In genomic region chr22:35971418-35972119, GRCh38 we compare ENCODE assay signal across 9 cellular contexts. TPM values are rescaled to one million over a fixed set of nuclear protein-coding genes. Genes with fewer than 3 reads are reported as not detected.
DNase-seq lines count a peak whose midpoint lies in the region; ATAC-seq and TF ChIP-seq lines count a peak whose summit lies in the region.
"Had no signal": no experiment of that assay in that cellular context is flagged by ENCODE, and none has a peak within 500 bp of the region (broad histone marks: within the 10 kb centered on the region; RNA-seq: fewer than 3 reads in every experiment).

No MANE protein-coding gene starts in this region.

- peak; percentile 9 for DNase-seq in COLO668 (lab: John Stamatoyannopoulos, UW; ENCODE audit: unreplicated experiment)
- DNase-seq in NCI-H2029 (lab: John Stamatoyannopoulos, UW): peak; percentile 42
- no peak for DNase-seq in esophagus muscularis mucosa (ENCODE audit: extremely low spot score)
- DNase-seq in prostate gland (ENCODE audit: low spot score): no peak
- no peak for DNase-seq in H7
- DNase-seq in posterior vena cava (ENCODE audit: low spot score): no peak
- no peak for DNase-seq in NCI-H774 (lab: John Stamatoyannopoulos, UW)
- DNase-seq: activated gamma-delta T cell treated with Interleukin-2 at 50 U/mL for 16 hours had no signal

- H3K4me3 ChIP-seq in esophagus muscularis mucosa (no peak overlapping the region), prostate gland (no peak overlapping the region), H7 (ENCODE audit: insufficient read depth, low read depth, low read length) (no peak overlapping the region)

- TF ChIP-seq CTCF in esophagus muscularis mucosa (IDR thresholded peaks at IDR 0.05) (no peak), prostate gland (IDR thresholded peaks at IDR 0.05) (no peak)

- H3K4me1 ChIP-seq in esophagus muscularis mucosa (peaks cover 48 to 89% (median 73%) of the 10 kb centered on the region in 4 donors), prostate gland (replicated peaks) (peaks cover 26% of the 10 kb centered on the region)

- 22% methylated on average over 3 of the region's 3 CpGs for WGBS in esophagus muscularis mucosa
- WGBS in prostate gland: 44% methylated on average over 3 of the region's 3 CpGs

- ATAC-seq in HG03571 (IDR thresholded peaks at IDR 0.05; ENCODE audit: unreplicated experiment): no peak

- no peaks in the 10 kb centered on the region for H3K9me3 ChIP-seq in esophagus muscularis mucosa
- H3K9me3 ChIP-seq in prostate gland: no peaks in the 10 kb centered on the region

- H3K27ac ChIP-seq in esophagus muscularis mucosa (replicated peaks in 1 of 4) (peak overlapping the region; percentile 80 to 84 (median 82)), prostate gland (peak overlapping the region; percentile 48 to 78)

- TF ChIP-seq POLR2A in esophagus muscularis mucosa (IDR thresholded peaks at IDR 0.05; ENCODE audit: low read depth) (no peak), prostate gland (IDR thresholded peaks at IDR 0.05) (no peak)

- intact Hi-C loops in esophagus muscularis mucosa (cut with DNase I) (no loop called here), prostate gland (cut with DNase I) (loop anchor here (5.0 kb wide), 1 partner anchor 56 kb away; the partner anchor contains the start of gene RBFOX2), posterior vena cava (cut with DNase I) (no loop called here)

- TF ChIP-seq EP300 in esophagus muscularis mucosa (IDR thresholded peaks at IDR 0.05): no peak

- H3K36me3 ChIP-seq in esophagus muscularis mucosa (no peaks in the 10 kb centered on the region), prostate gland (no peaks in the 10 kb centered on the region), H7 (replicated peaks; ENCODE audit: control insufficient read depth, insufficient read depth, low read length) (no peaks in the 10 kb centered on the region; the same call in 1 of the 2 replicates)

- H3K27me3 ChIP-seq in esophagus muscularis mucosa (no peaks in the 10 kb centered on the region), prostate gland (replicated peaks; ENCODE audit: insufficient read depth) (no peaks in the 10 kb centered on the region), H7 (ENCODE audit: control insufficient read depth, insufficient read depth, low read length) (no peaks in the 10 kb centered on the region)

RNA-seq across cellular contexts. Expression of gene RBFOX2, which starts 57.1 kb away (rescaled TPM):
- total RNA-seq in esophagus muscularis mucosa: 100 to 1,000 TPM; 113 to 179 (median 155) TPM
- 10 to 100 TPM; 59.8 to 79.4 TPM for total RNA-seq in prostate gland
- 77.7 and 87.2 TPM in 2 replicates for total RNA-seq in H7 (2014; rRNA removed; shearing (Covaris generic))
- 100 to 1,000 TPM; 114 to 124 TPM for total RNA-seq in posterior vena cava

Comparison
In these comparisons a context has a peak if more than half of its experiments do, and no peak if none do; other contexts are left out.
1. DNase-seq: peak in COLO668 (single experiment) and NCI-H2029 (single experiment); none in esophagus muscularis mucosa (single experiment), prostate gland (single experiment), H7 (single experiment), posterior vena cava (single experiment) and NCI-H774 (single experiment).